In the genomic region with DNA sequence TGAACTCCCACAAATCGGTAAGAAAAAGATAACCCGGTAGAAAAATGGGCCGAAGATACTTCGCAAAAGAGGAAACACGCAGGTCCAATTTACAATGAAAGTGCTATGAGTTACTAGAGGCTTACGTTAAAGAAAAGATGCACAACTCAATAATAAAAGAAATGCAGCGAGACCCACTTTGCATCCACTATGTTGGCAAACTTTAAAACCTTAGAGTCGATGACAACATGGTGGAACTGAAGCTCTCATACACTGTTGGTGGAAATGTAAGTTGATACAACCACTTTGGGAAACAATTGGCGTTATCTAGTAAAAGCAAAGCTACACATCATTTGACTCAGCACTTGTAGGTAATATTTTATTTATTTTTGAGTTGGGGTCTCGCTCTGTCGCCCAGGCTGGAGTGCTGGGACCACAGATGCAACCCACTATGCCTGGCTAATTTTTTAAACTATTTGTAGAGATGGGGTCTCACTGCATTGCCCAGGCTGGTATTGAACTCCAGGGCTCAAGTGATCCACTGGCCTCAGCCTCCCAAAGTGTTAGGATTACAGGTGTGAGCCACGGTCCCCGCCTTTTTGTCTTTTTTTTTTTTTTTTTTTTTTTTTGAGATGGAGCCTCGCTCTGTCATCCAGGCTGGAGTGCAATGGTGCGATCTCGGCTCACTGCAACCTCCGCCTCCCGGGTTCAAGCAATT, we compare ENCODE assay signal across 9 cellular contexts. TPM values are rescaled to one million over a fixed set of nuclear protein-coding genes. Genes with fewer than 3 reads are reported as not detected.
DNase-seq lines count a peak whose midpoint lies in the region; ATAC-seq and TF ChIP-seq lines count a peak whose summit lies in the region.
"Had no signal": no experiment of that assay in that cellular context is flagged by ENCODE, and none has a peak within 500 bp of the region (broad histone marks: within the 10 kb centered on the region; RNA-seq: fewer than 3 reads in every experiment).

No MANE protein-coding gene starts in this region.

- H3K36me3 ChIP-seq in kidney epithelial cell (ENCODE audit: control insufficient read depth, insufficient read depth, low read length), result peaks cover 1% of the 10 kb centered on the region
- H3K36me3 ChIP-seq in thoracic aorta, result peaks cover 6% of the 10 kb centered on the region

- peaks cover 10% of the 10 kb centered on the region for H3K36me3 Mint-ChIP-seq in activated CD4-positive, alpha-beta T cell treated with anti-CD3 and anti-CD28 coated beads, Interleukin-2, amount 10 ng/mL, durations not matched to agents 7 days and 5 days (ENCODE audit: low read depth)
- no peaks in the 10 kb centered on the region for H3K36me3 Mint-ChIP-seq in activated naive CD8-positive, alpha-beta T cell treated with anti-CD3 and anti-CD28 coated beads for 36 hours

- H3K27me3 Mint-ChIP-seq in activated CD4-positive, alpha-beta T cell treated with anti-CD3 and anti-CD28 coated beads, Interleukin-2, amount 10 ng/mL, durations not matched to agents 7 days and 5 days, result no peaks in the 10 kb centered on the region
- H3K27me3 Mint-ChIP-seq in activated naive CD8-positive, alpha-beta T cell treated with anti-CD3 and anti-CD28 coated beads for 36 hours, result no peaks in the 10 kb centered on the region

- TF ChIP-seq CTCF in kidney epithelial cell (IDR thresholded peaks at IDR 0.05; ENCODE audit: insufficient read depth, low read length, poor library complexity, severe bottlenecking), result no peak
- TF ChIP-seq CTCF in thoracic aorta (IDR thresholded peaks at IDR 0.05), result no peak

- H3K27ac ChIP-seq in thoracic aorta, result peak overlapping the region; percentile 78 to 83

- no peaks in the 10 kb centered on the region for H3K9me3 Mint-ChIP-seq in activated CD4-positive, alpha-beta T cell treated with anti-CD3 and anti-CD28 coated beads, Interleukin-2, amount 10 ng/mL, durations not matched to agents 7 days and 5 days
- no peaks in the 10 kb centered on the region for H3K9me3 Mint-ChIP-seq in activated naive CD8-positive, alpha-beta T cell treated with anti-CD3 and anti-CD28 coated beads for 36 hours

- no peak for ATAC-seq in thoracic aorta (ENCODE audit: insufficient number of reproducible peaks, low FRiP score, low read depth)
- ATAC-seq in GM21390 (IDR thresholded peaks at IDR 0.05; ENCODE audit: unreplicated experiment), result no peak

- peak overlapping the region; percentile 91 for H3K4me3 Mint-ChIP-seq in activated CD4-positive, alpha-beta T cell treated with anti-CD3 and anti-CD28 coated beads, Interleukin-2, amount 10 ng/mL, durations not matched to agents 7 days and 5 days
- peak overlapping the region; percentile 97 for H3K4me3 Mint-ChIP-seq in activated naive CD8-positive, alpha-beta T cell treated with anti-CD3 and anti-CD28 coated beads for 36 hours

- H3K4me3 ChIP-seq in kidney epithelial cell (ENCODE audit: low read depth, low read length) (peak overlapping the region; percentile 84), thoracic aorta (peak overlapping the region; percentile 100)

- H3K27me3 ChIP-seq in kidney epithelial cell (ENCODE audit: control insufficient read depth, insufficient read depth, low read length) (no peaks in the 10 kb centered on the region), thoracic aorta (replicated peaks; ENCODE audit: insufficient read depth) (no peaks in the 10 kb centered on the region)

- peaks cover 35% of the 10 kb centered on the region for H3K4me1 Mint-ChIP-seq in activated CD4-positive, alpha-beta T cell treated with anti-CD3 and anti-CD28 coated beads, Interleukin-2, amount 10 ng/mL, durations not matched to agents 7 days and 5 days
- peaks cover 18% of the 10 kb centered on the region for H3K4me1 Mint-ChIP-seq in activated naive CD8-positive, alpha-beta T cell treated with anti-CD3 and anti-CD28 coated beads for 36 hours

- DNase-seq in activated CD4-positive, alpha-beta T cell treated with anti-CD3 and anti-CD28 coated beads, Interleukin-2, amount 10 ng/mL, durations not matched to agents 7 days and 5 days, result no peak
- DNase-seq in activated CD4-positive, alpha-beta T cell treated with anti-CD3 and anti-CD28 coated beads, Interleukin-2, amount 50 U/mL, for 4 hours, result no peak
- no peak for DNase-seq in activated naive CD8-positive, alpha-beta T cell treated with anti-CD3 and anti-CD28 coated beads for 36 hours
- DNase-seq in kidney epithelial cell (ENCODE audit: low read depth) (no peak), thoracic aorta (ENCODE audit: low spot score) (no peak), NCI-H510A (lab: John Stamatoyannopoulos, UW) (no peak)
- no peak for DNase-seq in stimulated activated CD4-positive, alpha-beta T cell treated with anti-CD3 and anti-CD28 coated beads, Interleukin-2, amount 100 ng/mL, for 24 hours

- POLR2A ChIA-PET in activated CD4-positive, alpha-beta T cell treated with anti-CD3 and anti-CD28 coated beads, Interleukin-2, amount 10 ng/mL, durations not matched to agents 7 days and 5 days (lab: Charles Lee), result interaction anchor here (0.6 to 1.5 kb wide), 3 partner anchors 10 to 931 kb away, joined by 3 to 5 read pairs (median 3); no protein-coding TSS in a partner anchor

- H3K27ac Mint-ChIP-seq in activated CD4-positive, alpha-beta T cell treated with anti-CD3 and anti-CD28 coated beads, Interleukin-2, amount 10 ng/mL, durations not matched to agents 7 days and 5 days, result peak overlapping the region; percentile 99
- H3K27ac Mint-ChIP-seq in activated naive CD8-positive, alpha-beta T cell treated with anti-CD3 and anti-CD28 coated beads for 36 hours, result peak overlapping the region; percentile 99

- no peaks in the 10 kb centered on the region for H3K9me3 ChIP-seq in thoracic aorta

- CTCF ChIA-PET in activated CD4-positive, alpha-beta T cell treated with anti-CD3 and anti-CD28 coated beads, Interleukin-2, amount 10 ng/mL, durations not matched to agents 7 days and 5 days (lab: Charles Lee), result interaction anchor here (0.8 to 2.7 kb wide), 6 partner anchors 10 to 129 kb away, joined by 3 to 11 read pairs (median 3); a partner anchor contains a TSS

- peaks cover 8 to 23% of the 10 kb centered on the region in 2 donors for H3K4me1 ChIP-seq in thoracic aorta (ENCODE audit: control insufficient read depth in 1 of 2, low read depth in 2 of 2)

RNA-seq across cellular contexts. Expression of a gene that starts 0.7 kb away (rescaled TPM):
- total RNA-seq in activated CD4-positive, alpha-beta T cell treated with anti-CD3 and anti-CD28 coated beads, Interleukin-2, amount 10 ng/mL, durations not matched to agents 7 days and 5 days, result 10 to 100 TPM; 14.0 to 14.8 TPM
- total RNA-seq in activated naive CD8-positive, alpha-beta T cell treated with anti-CD3 and anti-CD28 coated beads for 36 hours, result 10 to 100 TPM; 13.3 to 14.4 TPM
- total RNA-seq in kidney epithelial cell (12.1 and 16.2 TPM in 2 replicates), thoracic aorta (10 to 100 TPM; 10.3 to 11.8 TPM)

RNA-seq across cellular contexts. Expression of a gene that starts 10.9 kb away (rescaled TPM):
- 10 to 100 TPM; 25.9 to 26.9 TPM for total RNA-seq in activated CD4-positive, alpha-beta T cell treated with anti-CD3 and anti-CD28 coated beads, Interleukin-2, amount 10 ng/mL, durations not matched to agents 7 days and 5 days
- 10 to 100 TPM; 64.1 to 65.0 TPM for total RNA-seq in activated naive CD8-positive, alpha-beta T cell treated with anti-CD3 and anti-CD28 coated beads for 36 hours
- total RNA-seq in kidney epithelial cell (9.5 and 11.0 TPM in 2 replicates), thoracic aorta (10 to 100 TPM in 1 of 2 donors, 1 to 10 TPM in 1; 8.8 to 15.0 TPM)

RNA-seq across cellular contexts. Expression of a gene that starts 12.8 kb away (rescaled TPM):
- total RNA-seq in activated CD4-positive, alpha-beta T cell treated with anti-CD3 and anti-CD28 coated beads, Interleukin-2, amount 10 ng/mL, durations not matched to agents 7 days and 5 days, result not detected
- not detected for total RNA-seq in activated naive CD8-positive, alpha-beta T cell treated with anti-CD3 and anti-CD28 coated beads for 36 hours
- not detected in 2 replicates for total RNA-seq in kidney epithelial cell
- not detected for total RNA-seq in thoracic aorta
- total RNA-seq: renal cortical epithelial cell had no signal

RNA-seq across cellular contexts. Expression of a gene that starts 20.6 kb away (rescaled TPM):
- total RNA-seq in activated CD4-positive, alpha-beta T cell treated with anti-CD3 and anti-CD28 coated beads, Interleukin-2, amount 10 ng/mL, durations not matched to agents 7 days and 5 days, result 10 to 100 TPM; 56.2 to 64.5 TPM
- total RNA-seq in activated naive CD8-positive, alpha-beta T cell treated with anti-CD3 and anti-CD28 coated beads for 36 hours, result 100 to 1,000 TPM; 146 to 147 TPM
- total RNA-seq in kidney epithelial cell, result 102 and 123 TPM in 2 replicates
- total RNA-seq in thoracic aorta, result 10 to 100 TPM; 36.8 to 56.4 TPM

RNA-seq across cellular contexts. Expression of a gene that starts 38.0 kb away (rescaled TPM):
- 1 to 10 TPM; 2.4 to 3.0 TPM for total RNA-seq in activated CD4-positive, alpha-beta T cell treated with anti-CD3 and anti-CD28 coated beads, Interleukin-2, amount 10 ng/mL, durations not matched to agents 7 days and 5 days
- total RNA-seq in activated naive CD8-positive, alpha-beta T cell treated with anti-CD3 and anti-CD28 coated beads for 36 hours, result under 1 TPM in 1 of 2 experiments, not detected in 1; 0.43 TPM
- 85.8 and 89.0 TPM in 2 replicates for total RNA-seq in kidney epithelial cell
- 1 to 10 TPM; 1.9 to 3.8 TPM for total RNA-seq in thoracic aorta
